8 cellular contexts compared by ENCODE assay signal in the genomic region with DNA sequence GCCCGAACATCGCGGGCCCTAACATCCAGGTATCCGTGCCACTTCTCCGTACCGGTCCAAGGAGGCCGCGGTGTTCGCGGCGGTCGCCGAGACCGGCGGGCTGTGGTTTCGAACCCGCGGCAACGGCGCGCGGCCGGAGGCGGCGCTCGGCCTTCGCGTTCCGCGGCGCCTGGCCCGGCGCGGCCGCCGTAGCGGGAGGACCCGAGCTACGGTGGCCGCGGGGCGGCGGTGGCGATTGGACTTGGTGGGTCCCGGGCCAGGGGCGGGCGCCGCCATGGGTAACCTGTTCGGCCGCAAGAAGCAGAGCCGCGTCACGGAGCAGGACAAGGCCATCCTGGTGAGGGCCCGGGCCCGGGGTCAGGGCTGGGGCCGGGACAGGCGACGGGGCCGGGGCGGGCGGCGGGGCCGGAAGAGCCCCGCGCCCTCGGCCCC. TPM values are rescaled to one million over a fixed set of nuclear protein-coding genes. Genes with fewer than 3 reads are reported as not detected.
DNase-seq lines count a peak whose midpoint lies in the region; ATAC-seq and TF ChIP-seq lines count a peak whose summit lies in the region.

A gene (plus strand): TSS at position 197 of the 432 bp plus-strand sequence. CDS start 78 bp downstream, at position 275.

- DNase-seq in GM12864 (ENCODE audit: low read depth) = no peak
- peak; percentile 66 for DNase-seq in HK-2 (ENCODE audit: unreplicated experiment)
- DNase-seq in RWPE2 (ENCODE audit: low spot score) = no peak
- DNase-seq in activated gamma-delta T cell treated with Interleukin-2 at 50 U/mL for 16 hours = peak; percentile 60
- peak; percentile 74 to 90 for DNase-seq in foreskin fibroblast
- peak; percentile 79 for DNase-seq in stomach

- intact Hi-C loops in stomach (cut with DNase I; ENCODE audit: low total_unique reads) = loop anchor here (10.0 kb wide), 1 partner anchor 113 kb away; no protein-coding TSS in a partner anchor

- TF ChIP-seq POLR2A in stomach (IDR thresholded peaks at IDR 0.05) = no peak

- H3K4me1 ChIP-seq in RWPE2 (ENCODE audit: insufficient read depth, poor library complexity, severe bottlenecking) (no peaks in the 10 kb centered on the region), stomach (peaks cover 22 to 62% (median 46%) of the 10 kb centered on the region in 4 donors)

- no peaks in the 10 kb centered on the region for H3K27me3 ChIP-seq in RWPE2 (ENCODE audit: insufficient read depth, poor library complexity, severe bottlenecking)
- no peaks in the 10 kb centered on the region for H3K27me3 ChIP-seq in neural cell (ENCODE audit: insufficient read depth, low read depth, low read length)
- no peaks in the 10 kb centered on the region for H3K27me3 ChIP-seq in stomach

- H3K27ac ChIP-seq in RWPE2 (ENCODE audit: poor library complexity, severe bottlenecking) (peak within 1 kb of the TSS; percentile 48), neural cell (ENCODE audit: low read length) (no peak within 1 kb of the TSS), stomach (peak within 1 kb of the TSS in 4 of 5 donors; percentile 18 to 88 (median 78))

- ATAC-seq in RWPE2 (ENCODE audit: low read depth) (peak; percentile 21; the same call in 2 of the 3 replicates), GM18517 (IDR thresholded peaks at IDR 0.05; ENCODE audit: unreplicated experiment) (no peak)

- H3K36me3 ChIP-seq in RWPE2 (ENCODE audit: low read depth) (peaks cover 13% of the 10 kb centered on the region), neural cell (ENCODE audit: insufficient read depth, low read length) (no peaks in the 10 kb centered on the region), stomach (peaks cover 6 to 24% (median 21%) of the 10 kb centered on the region in 4 donors)

- no peaks in the 10 kb centered on the region for H3F3A ChIP-seq in neural cell (ENCODE audit: insufficient read depth, low read length, poor library complexity, severe bottlenecking)

- no peaks in the 10 kb centered on the region for H3K9me2 ChIP-seq in neural cell (ENCODE audit: insufficient read depth, low read length)

- H3K4me2 ChIP-seq in neural cell (ENCODE audit: low read length) = peak within 1 kb of the TSS; percentile 64

- no peaks in the 10 kb centered on the region for H4K20me1 ChIP-seq in neural cell (ENCODE audit: insufficient read depth)

- TF ChIP-seq EP300 in neural cell (conservative IDR thresholded peaks at IDR 0.05; ENCODE audit: poor library complexity, severe bottlenecking) = peak; percentile 57
- TF ChIP-seq EP300 in stomach (IDR thresholded peaks at IDR 0.05) = no peak

- no peak for TF ChIP-seq RAD21 in neural cell (conservative IDR thresholded peaks at IDR 0.05)

- no peaks in the 10 kb centered on the region for H3K79me2 ChIP-seq in neural cell (replicated peaks; ENCODE audit: insufficient read depth, low read length)

- peak within 1 kb of the TSS; percentile 92 for H3K4me3 ChIP-seq in GM12864 (ENCODE audit: low read depth, low read length)
- peak within 1 kb of the TSS; percentile 96 for H3K4me3 ChIP-seq in RWPE2 (ENCODE audit: severe bottlenecking)
- peak within 1 kb of the TSS; percentile 76 to 88 for H3K4me3 ChIP-seq in foreskin fibroblast (ENCODE audit: low read depth in 1 of 2, low read length in 2 of 2)
- H3K4me3 ChIP-seq in neural cell (ENCODE audit: low read length) = peak within 1 kb of the TSS; percentile 82
- peak within 1 kb of the TSS; percentile 96 to 100 (median 100) for H3K4me3 ChIP-seq in stomach

- peak; percentile 15 for TF ChIP-seq CTCF in GM12864 (IDR thresholded peaks at IDR 0.05; ENCODE audit: low read depth, low read length, missing control alignments)
- peak; percentile 25 for TF ChIP-seq CTCF in RWPE2 (IDR thresholded peaks at IDR 0.05; ENCODE audit: poor library complexity, severe bottlenecking)
- no peak for TF ChIP-seq CTCF in foreskin fibroblast (IDR thresholded peaks at IDR 0.05; ENCODE audit: low read depth, low read length)
- peak; percentile 64 for TF ChIP-seq CTCF in neural cell (IDR thresholded peaks at IDR 0.05; ENCODE audit: poor library complexity, severe bottlenecking)
- TF ChIP-seq CTCF in stomach (IDR thresholded peaks at IDR 0.05) = peak in 3 of 7 experiments; percentile 8 to 41 (median 8)

- H3K9me3 ChIP-seq in RWPE2 (ENCODE audit: severe bottlenecking) (no peaks in the 10 kb centered on the region), neural cell (ENCODE audit: low read length) (no peaks in the 10 kb centered on the region), stomach (no peaks in the 10 kb centered on the region)

- WGBS in stomach, 5 donors = 0 to 1% (median 0%) methylated on average over 6 to 66 of the region's 66 CpGs

- peak within 1 kb of the TSS; percentile 73 for H2AFZ ChIP-seq in neural cell (ENCODE audit: low read depth, low read length)

- H3K9ac ChIP-seq in neural cell (ENCODE audit: low read length) = peak within 1 kb of the TSS; percentile 73

TF ChIP-seq in neural cell, 6 proteins besides CTCF, POLR2A, EP300 and RAD21:
- TF ChIP-seq EZH2 (IDR thresholded peaks at IDR 0.05; ENCODE audit: borderline replicate concordance, insufficient read depth, low read length, poor library complexity, severe bottlenecking) (no peak), SMC3 (conservative IDR thresholded peaks at IDR 0.05; ENCODE audit: poor library complexity) (peak; percentile 53), POLR2AphosphoS5 (IDR thresholded peaks at IDR 0.05) (peak; percentile 40), MXI1 (conservative IDR thresholded peaks at IDR 0.05; ENCODE audit: poor library complexity, severe bottlenecking) (peak; percentile 53)
- TF ChIP-seq, protein P1, sequence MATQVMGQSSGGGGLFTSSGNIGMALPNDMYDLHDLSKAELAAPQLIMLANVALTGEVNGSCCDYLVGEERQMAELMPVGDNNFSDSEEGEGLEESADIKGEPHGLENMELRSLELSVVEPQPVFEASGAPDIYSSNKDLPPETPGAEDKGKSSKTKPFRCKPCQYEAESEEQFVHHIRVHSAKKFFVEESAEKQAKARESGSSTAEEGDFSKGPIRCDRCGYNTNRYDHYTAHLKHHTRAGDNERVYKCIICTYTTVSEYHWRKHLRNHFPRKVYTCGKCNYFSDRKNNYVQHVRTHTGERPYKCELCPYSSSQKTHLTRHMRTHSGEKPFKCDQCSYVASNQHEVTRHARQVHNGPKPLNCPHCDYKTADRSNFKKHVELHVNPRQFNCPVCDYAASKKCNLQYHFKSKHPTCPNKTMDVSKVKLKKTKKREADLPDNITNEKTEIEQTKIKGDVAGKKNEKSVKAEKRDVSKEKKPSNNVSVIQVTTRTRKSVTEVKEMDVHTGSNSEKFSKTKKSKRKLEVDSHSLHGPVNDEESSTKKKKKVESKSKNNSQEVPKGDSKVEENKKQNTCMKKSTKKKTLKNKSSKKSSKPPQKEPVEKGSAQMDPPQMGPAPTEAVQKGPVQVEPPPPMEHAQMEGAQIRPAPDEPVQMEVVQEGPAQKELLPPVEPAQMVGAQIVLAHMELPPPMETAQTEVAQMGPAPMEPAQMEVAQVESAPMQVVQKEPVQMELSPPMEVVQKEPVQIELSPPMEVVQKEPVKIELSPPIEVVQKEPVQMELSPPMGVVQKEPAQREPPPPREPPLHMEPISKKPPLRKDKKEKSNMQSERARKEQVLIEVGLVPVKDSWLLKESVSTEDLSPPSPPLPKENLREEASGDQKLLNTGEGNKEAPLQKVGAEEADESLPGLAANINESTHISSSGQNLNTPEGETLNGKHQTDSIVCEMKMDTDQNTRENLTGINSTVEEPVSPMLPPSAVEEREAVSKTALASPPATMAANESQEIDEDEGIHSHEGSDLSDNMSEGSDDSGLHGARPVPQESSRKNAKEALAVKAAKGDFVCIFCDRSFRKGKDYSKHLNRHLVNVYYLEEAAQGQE (IDR thresholded peaks at IDR 0.05; ENCODE audit: borderline replicate concordance) = peak; percentile 21

RNA-seq across cellular contexts. Expression of the gene that starts here (rescaled TPM):
- polyA plus RNA-seq in neural cell (32.8 and 35.1 TPM in 2 replicates), stomach (10 to 100 TPM; 23.6 to 30.5 (median 25.4) TPM)
- polyA minus RNA-seq in neural cell = 32.0 and 34.6 TPM in 2 replicates
- 100 to 1,000 TPM in 1 of 5 donors, 10 to 100 TPM in 3, 1 to 10 TPM in 1; 5.4 to 117 (median 12.9) TPM for total RNA-seq in stomach

Comparison
In these comparisons a context has a peak if more than half of its experiments do, and no peak if none do; other contexts are left out.
1. DNase-seq: peak in HK-2 (single experiment), activated gamma-delta T cell treated with Interleukin-2 at 50 U/mL for 16 hours (single experiment), foreskin fibroblast (2 of 2) and stomach (single experiment); none in GM12864 (single experiment) and RWPE2 (single experiment).
2. Peak in every context shown above with its lines, with median percentiles within 50 percentile points of each other: H3K4me3 ChIP-seq.